Comparison of ENCODE assay signal across 8 cellular contexts in genomic region chr6:107418118-107418517, GRCh38. TPM values are rescaled to one million over a fixed set of nuclear protein-coding genes. Genes with fewer than 3 reads are reported as not detected.
DNase-seq lines count a peak whose midpoint lies in the region; ATAC-seq and TF ChIP-seq lines count a peak whose summit lies in the region.

No MANE protein-coding gene starts in this region.

- H3K27ac ChIP-seq in Panc1 (ENCODE audit: low read length), result no peak overlapping the region
- no peak overlapping the region for H3K27ac ChIP-seq in caudate nucleus (ENCODE audit: low read depth, low read length)

- no peaks in the 10 kb centered on the region for H3K27me3 ChIP-seq in Panc1 (ENCODE audit: control insufficient read depth, insufficient read depth, low read length)

- CTCF ChIA-PET in Panc1 (lab: Charles Lee), result interaction anchor here (0.6 to 2.2 kb wide), 2 partner anchors 100 to 647 kb away, joined by 5 to 6 read pairs; no protein-coding TSS in a partner anchor

- H3K4me3 ChIP-seq in Panc1 (ENCODE audit: low read depth in 2 of 2, low read length in 2 of 2), result no peak overlapping the region

- H3K4me1 ChIP-seq in Panc1 (ENCODE audit: control insufficient read depth, insufficient read depth, low read length), result no peaks in the 10 kb centered on the region

- ATAC-seq in GM19452 (IDR thresholded peaks at IDR 0.05; ENCODE audit: unreplicated experiment), result peak; percentile 53
- ATAC-seq in Panc1, result peak; percentile 89
- ATAC-seq in HG02623 (IDR thresholded peaks at IDR 0.05; ENCODE audit: unreplicated experiment), result no peak
- ATAC-seq in HG03432 (IDR thresholded peaks at IDR 0.05; ENCODE audit: unreplicated experiment), result no peak

- in situ Hi-C loops in Panc1 (cut with HindIII; ENCODE audit: low pct_unique_long_range_greater_than_20kb, low sequenced_read_pairs), result no loop called here

- intact Hi-C loops in Panc1 (cut with micrococcal nuclease; ENCODE audit: unreplicated experiment), result no loop called here

- BruUV-seq in Panc1 (replicated peaks; lab: Mats Ljungman, UMichigan), result no TSS peak

- DNase-seq in AG08395 (ENCODE audit: low spot score), result peak; percentile 16
- peak; percentile 8 for DNase-seq in Panc1 (ENCODE audit: low read depth, low spot score)
- DNase-seq in fibroblast of peridontal ligament (ENCODE audit: extremely low read depth), result peak; percentile 15
- DNase-seq in DMS79 treated with DMSO at 0.1 percent for 48 hours (lab: John Stamatoyannopoulos, UW), result no peak
- no peak for DNase-seq in caudate nucleus (lab: John Stamatoyannopoulos, UW)

- peak; percentile 82 for TF ChIP-seq CTCF in Panc1 (IDR thresholded peaks at IDR 0.05)

- POLR2A ChIA-PET in Panc1 (lab: Charles Lee), result no interaction called here

- H3K9me3 ChIP-seq in Panc1 (ENCODE audit: control insufficient read depth, insufficient read depth, low read depth, low read length), result no peaks in the 10 kb centered on the region

- H3K36me3 ChIP-seq in Panc1 (ENCODE audit: control insufficient read depth, insufficient read depth, low read length), result no peaks in the 10 kb centered on the region

RNA-seq across cellular contexts. Expression of gene PDSS2, which starts 41.2 kb away (rescaled TPM):
- 17.7 TPM for total RNA-seq in Panc1 (2021; ENCODE audit: unreplicated experiment)
- 10.6 TPM for polyA plus RNA-seq in Panc1 (2012; ENCODE audit: insufficient read length)

Comparison
In these comparisons a context has a peak if more than half of its experiments do, and no peak if none do; other contexts are left out.
1. DNase-seq: peak in AG08395 (single experiment), Panc1 (single experiment) and fibroblast of peridontal ligament (single experiment); none in DMS79 treated with DMSO at 0.1 percent for 48 hours (single experiment) and caudate nucleus (0 of 61).
2. ATAC-seq: peak in GM19452 (single experiment) and Panc1 (single experiment); none in HG02623 (single experiment) and HG03432 (single experiment).